In the genomic region with DNA sequence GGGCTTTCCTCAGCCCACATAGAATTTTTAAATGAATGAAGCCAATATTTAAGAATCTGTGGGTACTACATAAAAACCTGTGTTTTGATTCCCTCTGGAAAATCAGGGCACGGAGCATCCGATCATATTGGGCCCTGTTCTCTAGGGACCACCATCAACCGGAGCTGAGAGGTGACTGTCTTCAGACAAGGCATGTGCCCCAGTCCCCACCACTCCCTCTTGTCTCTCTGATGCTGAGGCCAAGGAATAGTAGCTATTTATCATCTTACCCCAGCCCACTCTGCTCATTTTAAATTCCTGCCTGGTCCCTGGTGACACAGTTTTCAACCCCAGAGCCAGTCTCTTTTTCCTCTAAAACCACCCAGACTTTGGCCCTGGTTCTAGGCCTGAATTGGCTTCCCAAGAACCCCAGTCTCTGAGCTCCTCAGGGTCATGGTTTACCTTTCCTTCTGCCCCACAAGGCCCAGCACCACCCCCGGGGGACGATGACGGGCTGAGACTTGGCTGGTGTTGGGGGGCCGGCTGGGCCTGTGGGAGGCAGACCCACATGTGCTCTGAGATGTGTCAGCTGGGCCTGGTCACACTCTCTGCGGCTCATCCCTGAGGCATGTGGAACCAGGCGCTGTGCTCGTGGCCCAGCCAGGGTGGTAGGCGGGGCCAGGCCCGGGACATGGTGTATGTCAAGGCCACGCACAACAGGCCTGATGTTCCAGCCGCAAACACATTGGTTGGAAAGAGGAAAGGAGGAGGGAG, we compare ENCODE assay signal across 1 cellular context.
TF ChIP-seq lines count a peak whose summit lies in the region.

No MANE protein-coding gene starts in this region.

TF ChIP-seq in HepG2, 621 proteins besides CTCF, POLR2A, EP300 and RAD21 (continued from another document and continues in another):
- TF ChIP-seq, protein P1, sequence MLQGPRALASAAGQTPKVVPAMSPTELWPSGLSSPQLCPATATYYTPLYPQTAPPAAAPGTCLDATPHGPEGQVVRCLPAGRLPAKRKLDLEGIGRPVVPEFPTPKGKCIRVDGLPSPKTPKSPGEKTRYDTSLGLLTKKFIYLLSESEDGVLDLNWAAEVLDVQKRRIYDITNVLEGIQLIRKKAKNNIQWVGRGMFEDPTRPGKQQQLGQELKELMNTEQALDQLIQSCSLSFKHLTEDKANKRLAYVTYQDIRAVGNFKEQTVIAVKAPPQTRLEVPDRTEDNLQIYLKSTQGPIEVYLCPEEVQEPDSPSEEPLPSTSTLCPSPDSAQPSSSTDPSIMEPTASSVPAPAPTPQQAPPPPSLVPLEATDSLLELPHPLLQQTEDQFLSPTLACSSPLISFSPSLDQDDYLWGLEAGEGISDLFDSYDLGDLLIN (CRISPR knock-in tag; IDR thresholded peaks at IDR 0.05; ENCODE audit: borderline replicate concordance): peak; percentile 93; the same call in 1 of the 2 replicates
- TF ChIP-seq PTBP1 (IDR thresholded peaks at IDR 0.05; ENCODE audit: low read depth, low read length, poor library complexity, severe bottlenecking) (peak; percentile 21), SMAD9 (CRISPR knock-in tag; IDR thresholded peaks at IDR 0.05) (peak; percentile 97), IRX3 (CRISPR knock-in tag; IDR thresholded peaks at IDR 0.05; ENCODE audit: borderline replicate concordance, low read depth) (peak; percentile 96), ZKSCAN1 (IDR thresholded peaks at IDR 0.05; ENCODE audit: low read length) (peak; percentile 70; the same call in 1 of the 2 replicates), MAFK (conservative IDR thresholded peaks at IDR 0.05 in 1 of 2, IDR thresholded peaks at IDR 0.05 in 1 of 2; ENCODE audit: low read length in 2 of 2) (no peak), MTA1 (CRISPR knock-in tag; IDR thresholded peaks at IDR 0.05; ENCODE audit: borderline replicate concordance) (peak; percentile 89; the same call in 1 of the 2 replicates), ZNF776 (CRISPR knock-in tag; IDR thresholded peaks at IDR 0.05) (peak; percentile 99), JUN (CRISPR knock-in tag; IDR thresholded peaks at IDR 0.05) (peak; percentile 98), ZMYM4 (CRISPR knock-in tag; IDR thresholded peaks at IDR 0.05) (peak; percentile 87), CEBPB (IDR thresholded peaks at IDR 0.05; ENCODE audit: borderline replicate concordance, low read depth, low read length) (no peak), ZNF891 (CRISPR knock-in tag; IDR thresholded peaks at IDR 0.05) (peak; percentile 94), KMT2B (CRISPR knock-in tag; IDR thresholded peaks at IDR 0.05) (peak; percentile 86), DR1 (CRISPR knock-in tag; IDR thresholded peaks at IDR 0.05) (peak; percentile 79), ZNF263 (CRISPR knock-in tag; IDR thresholded peaks at IDR 0.05) (peak; percentile 96), SOX5 (CRISPR knock-in tag; IDR thresholded peaks at IDR 0.05; ENCODE audit: borderline replicate concordance) (peak; percentile 92), HOXA5 (CRISPR knock-in tag; IDR thresholded peaks at IDR 0.05) (peak; percentile 98), REL (CRISPR knock-in tag; conservative IDR thresholded peaks at IDR 0.05) (peak; percentile 83; the same call in 1 of the 2 replicates), KLF12 (CRISPR knock-in tag; IDR thresholded peaks at IDR 0.05; ENCODE audit: borderline replicate concordance) (peak; percentile 97; the same call in 1 of the 2 replicates), MIXL1 (CRISPR knock-in tag; IDR thresholded peaks at IDR 0.05) (peak; percentile 99), RBM22 (optimal IDR thresholded peaks at IDR 0.05; ENCODE audit: low read length) (no peak), PRMT3 (CRISPR knock-in tag; IDR thresholded peaks at IDR 0.05; ENCODE audit: borderline replicate concordance, low read depth) (peak; percentile 95), ZNF292 (CRISPR knock-in tag; IDR thresholded peaks at IDR 0.05; ENCODE audit: borderline replicate concordance, low read depth) (peak; percentile 64), ZNF670 (CRISPR knock-in tag; IDR thresholded peaks at IDR 0.05; ENCODE audit: borderline replicate concordance) (peak; percentile 90), KLF16 (CRISPR knock-in tag; IDR thresholded peaks at IDR 0.05) (peak in 1 of 2 experiments; percentile 99; a peak in 3 of 4 replicates), HCFC1 (IDR thresholded peaks at IDR 0.05; ENCODE audit: low read depth, low read length) (no peak), MYNN (CRISPR knock-in tag; IDR thresholded peaks at IDR 0.05; ENCODE audit: low read depth) (peak; percentile 48; the same call in 1 of the 2 replicates), ZNF782 (CRISPR knock-in tag; IDR thresholded peaks at IDR 0.05; ENCODE audit: borderline replicate concordance) (peak; percentile 99), KMT2A (CRISPR knock-in tag; IDR thresholded peaks at IDR 0.05) (no peak; the same call in 1 of the 2 replicates), CHCHD3 (CRISPR knock-in tag; IDR thresholded peaks at IDR 0.05) (peak; percentile 98), ZSCAN9 (CRISPR knock-in tag; IDR thresholded peaks at IDR 0.05; ENCODE audit: borderline replicate concordance) (peak; percentile 99), KDM3A (CRISPR knock-in tag; IDR thresholded peaks at IDR 0.05; ENCODE audit: low read depth) (peak; percentile 99)
- TF ChIP-seq, protein P2, sequence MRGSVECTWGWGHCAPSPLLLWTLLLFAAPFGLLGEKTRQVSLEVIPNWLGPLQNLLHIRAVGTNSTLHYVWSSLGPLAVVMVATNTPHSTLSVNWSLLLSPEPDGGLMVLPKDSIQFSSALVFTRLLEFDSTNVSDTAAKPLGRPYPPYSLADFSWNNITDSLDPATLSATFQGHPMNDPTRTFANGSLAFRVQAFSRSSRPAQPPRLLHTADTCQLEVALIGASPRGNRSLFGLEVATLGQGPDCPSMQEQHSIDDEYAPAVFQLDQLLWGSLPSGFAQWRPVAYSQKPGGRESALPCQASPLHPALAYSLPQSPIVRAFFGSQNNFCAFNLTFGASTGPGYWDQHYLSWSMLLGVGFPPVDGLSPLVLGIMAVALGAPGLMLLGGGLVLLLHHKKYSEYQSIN (CRISPR knock-in tag; IDR thresholded peaks at IDR 0.05; ENCODE audit: borderline replicate concordance): peak; percentile 95; the same call in 1 of the 2 replicates
- TF ChIP-seq, protein P3, sequence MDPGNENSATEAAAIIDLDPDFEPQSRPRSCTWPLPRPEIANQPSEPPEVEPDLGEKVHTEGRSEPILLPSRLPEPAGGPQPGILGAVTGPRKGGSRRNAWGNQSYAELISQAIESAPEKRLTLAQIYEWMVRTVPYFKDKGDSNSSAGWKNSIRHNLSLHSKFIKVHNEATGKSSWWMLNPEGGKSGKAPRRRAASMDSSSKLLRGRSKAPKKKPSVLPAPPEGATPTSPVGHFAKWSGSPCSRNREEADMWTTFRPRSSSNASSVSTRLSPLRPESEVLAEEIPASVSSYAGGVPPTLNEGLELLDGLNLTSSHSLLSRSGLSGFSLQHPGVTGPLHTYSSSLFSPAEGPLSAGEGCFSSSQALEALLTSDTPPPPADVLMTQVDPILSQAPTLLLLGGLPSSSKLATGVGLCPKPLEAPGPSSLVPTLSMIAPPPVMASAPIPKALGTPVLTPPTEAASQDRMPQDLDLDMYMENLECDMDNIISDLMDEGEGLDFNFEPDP (CRISPR knock-in tag; conservative IDR thresholded peaks at IDR 0.05): peak; percentile 100; the same call in 1 of the 2 replicates
- TF ChIP-seq, protein P4, sequence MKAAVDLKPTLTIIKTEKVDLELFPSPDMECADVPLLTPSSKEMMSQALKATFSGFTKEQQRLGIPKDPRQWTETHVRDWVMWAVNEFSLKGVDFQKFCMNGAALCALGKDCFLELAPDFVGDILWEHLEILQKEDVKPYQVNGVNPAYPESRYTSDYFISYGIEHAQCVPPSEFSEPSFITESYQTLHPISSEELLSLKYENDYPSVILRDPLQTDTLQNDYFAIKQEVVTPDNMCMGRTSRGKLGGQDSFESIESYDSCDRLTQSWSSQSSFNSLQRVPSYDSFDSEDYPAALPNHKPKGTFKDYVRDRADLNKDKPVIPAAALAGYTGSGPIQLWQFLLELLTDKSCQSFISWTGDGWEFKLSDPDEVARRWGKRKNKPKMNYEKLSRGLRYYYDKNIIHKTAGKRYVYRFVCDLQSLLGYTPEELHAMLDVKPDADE (CRISPR knock-in tag; IDR thresholded peaks at IDR 0.05): peak; percentile 99; the same call in 1 of the 2 replicates
- TF ChIP-seq, protein P5, sequence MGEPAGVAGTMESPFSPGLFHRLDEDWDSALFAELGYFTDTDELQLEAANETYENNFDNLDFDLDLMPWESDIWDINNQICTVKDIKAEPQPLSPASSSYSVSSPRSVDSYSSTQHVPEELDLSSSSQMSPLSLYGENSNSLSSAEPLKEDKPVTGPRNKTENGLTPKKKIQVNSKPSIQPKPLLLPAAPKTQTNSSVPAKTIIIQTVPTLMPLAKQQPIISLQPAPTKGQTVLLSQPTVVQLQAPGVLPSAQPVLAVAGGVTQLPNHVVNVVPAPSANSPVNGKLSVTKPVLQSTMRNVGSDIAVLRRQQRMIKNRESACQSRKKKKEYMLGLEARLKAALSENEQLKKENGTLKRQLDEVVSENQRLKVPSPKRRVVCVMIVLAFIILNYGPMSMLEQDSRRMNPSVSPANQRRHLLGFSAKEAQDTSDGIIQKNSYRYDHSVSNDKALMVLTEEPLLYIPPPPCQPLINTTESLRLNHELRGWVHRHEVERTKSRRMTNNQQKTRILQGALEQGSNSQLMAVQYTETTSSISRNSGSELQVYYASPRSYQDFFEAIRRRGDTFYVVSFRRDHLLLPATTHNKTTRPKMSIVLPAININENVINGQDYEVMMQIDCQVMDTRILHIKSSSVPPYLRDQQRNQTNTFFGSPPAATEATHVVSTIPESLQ (CRISPR knock-in tag; conservative IDR thresholded peaks at IDR 0.05): peak; percentile 85; the same call in 1 of the 2 replicates
- TF ChIP-seq, protein P6, sequence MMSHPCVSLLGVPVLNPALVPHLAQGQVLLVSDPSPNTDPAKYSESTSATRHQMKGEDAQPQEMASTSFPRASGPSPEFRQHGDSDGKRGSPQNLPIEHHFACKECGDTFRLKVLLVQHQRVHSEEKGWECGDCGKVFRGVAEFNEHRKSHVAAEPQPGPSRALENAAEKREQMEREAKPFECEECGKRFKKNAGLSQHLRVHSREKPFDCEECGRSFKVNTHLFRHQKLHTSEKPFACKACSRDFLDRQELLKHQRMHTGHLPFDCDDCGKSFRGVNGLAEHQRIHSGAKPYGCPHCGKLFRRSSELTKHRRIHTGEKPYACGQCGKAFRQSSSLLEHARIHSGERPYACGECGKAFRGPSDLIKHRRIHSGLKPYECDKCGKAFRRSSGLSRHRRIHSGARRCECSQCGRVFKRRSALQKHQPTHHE (CRISPR knock-in tag; IDR thresholded peaks at IDR 0.05; ENCODE audit: borderline replicate concordance): peak; percentile 96
- TF ChIP-seq, protein P7, sequence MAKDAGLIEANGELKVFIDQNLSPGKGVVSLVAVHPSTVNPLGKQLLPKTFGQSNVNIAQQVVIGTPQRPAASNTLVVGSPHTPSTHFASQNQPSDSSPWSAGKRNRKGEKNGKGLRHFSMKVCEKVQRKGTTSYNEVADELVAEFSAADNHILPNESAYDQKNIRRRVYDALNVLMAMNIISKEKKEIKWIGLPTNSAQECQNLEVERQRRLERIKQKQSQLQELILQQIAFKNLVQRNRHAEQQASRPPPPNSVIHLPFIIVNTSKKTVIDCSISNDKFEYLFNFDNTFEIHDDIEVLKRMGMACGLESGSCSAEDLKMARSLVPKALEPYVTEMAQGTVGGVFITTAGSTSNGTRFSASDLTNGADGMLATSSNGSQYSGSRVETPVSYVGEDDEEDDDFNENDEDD (CRISPR knock-in tag; IDR thresholded peaks at IDR 0.05; ENCODE audit: borderline replicate concordance): peak; percentile 98
- TF ChIP-seq, protein P8, sequence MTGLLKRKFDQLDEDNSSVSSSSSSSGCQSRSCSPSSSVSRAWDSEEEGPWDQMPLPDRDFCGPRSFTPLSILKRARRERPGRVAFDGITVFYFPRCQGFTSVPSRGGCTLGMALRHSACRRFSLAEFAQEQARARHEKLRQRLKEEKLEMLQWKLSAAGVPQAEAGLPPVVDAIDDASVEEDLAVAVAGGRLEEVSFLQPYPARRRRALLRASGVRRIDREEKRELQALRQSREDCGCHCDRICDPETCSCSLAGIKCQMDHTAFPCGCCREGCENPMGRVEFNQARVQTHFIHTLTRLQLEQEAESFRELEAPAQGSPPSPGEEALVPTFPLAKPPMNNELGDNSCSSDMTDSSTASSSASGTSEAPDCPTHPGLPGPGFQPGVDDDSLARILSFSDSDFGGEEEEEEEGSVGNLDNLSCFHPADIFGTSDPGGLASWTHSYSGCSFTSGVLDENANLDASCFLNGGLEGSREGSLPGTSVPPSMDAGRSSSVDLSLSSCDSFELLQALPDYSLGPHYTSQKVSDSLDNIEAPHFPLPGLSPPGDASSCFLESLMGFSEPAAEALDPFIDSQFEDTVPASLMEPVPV (CRISPR knock-in tag; IDR thresholded peaks at IDR 0.05): peak; percentile 99
- TF ChIP-seq, protein P9, sequence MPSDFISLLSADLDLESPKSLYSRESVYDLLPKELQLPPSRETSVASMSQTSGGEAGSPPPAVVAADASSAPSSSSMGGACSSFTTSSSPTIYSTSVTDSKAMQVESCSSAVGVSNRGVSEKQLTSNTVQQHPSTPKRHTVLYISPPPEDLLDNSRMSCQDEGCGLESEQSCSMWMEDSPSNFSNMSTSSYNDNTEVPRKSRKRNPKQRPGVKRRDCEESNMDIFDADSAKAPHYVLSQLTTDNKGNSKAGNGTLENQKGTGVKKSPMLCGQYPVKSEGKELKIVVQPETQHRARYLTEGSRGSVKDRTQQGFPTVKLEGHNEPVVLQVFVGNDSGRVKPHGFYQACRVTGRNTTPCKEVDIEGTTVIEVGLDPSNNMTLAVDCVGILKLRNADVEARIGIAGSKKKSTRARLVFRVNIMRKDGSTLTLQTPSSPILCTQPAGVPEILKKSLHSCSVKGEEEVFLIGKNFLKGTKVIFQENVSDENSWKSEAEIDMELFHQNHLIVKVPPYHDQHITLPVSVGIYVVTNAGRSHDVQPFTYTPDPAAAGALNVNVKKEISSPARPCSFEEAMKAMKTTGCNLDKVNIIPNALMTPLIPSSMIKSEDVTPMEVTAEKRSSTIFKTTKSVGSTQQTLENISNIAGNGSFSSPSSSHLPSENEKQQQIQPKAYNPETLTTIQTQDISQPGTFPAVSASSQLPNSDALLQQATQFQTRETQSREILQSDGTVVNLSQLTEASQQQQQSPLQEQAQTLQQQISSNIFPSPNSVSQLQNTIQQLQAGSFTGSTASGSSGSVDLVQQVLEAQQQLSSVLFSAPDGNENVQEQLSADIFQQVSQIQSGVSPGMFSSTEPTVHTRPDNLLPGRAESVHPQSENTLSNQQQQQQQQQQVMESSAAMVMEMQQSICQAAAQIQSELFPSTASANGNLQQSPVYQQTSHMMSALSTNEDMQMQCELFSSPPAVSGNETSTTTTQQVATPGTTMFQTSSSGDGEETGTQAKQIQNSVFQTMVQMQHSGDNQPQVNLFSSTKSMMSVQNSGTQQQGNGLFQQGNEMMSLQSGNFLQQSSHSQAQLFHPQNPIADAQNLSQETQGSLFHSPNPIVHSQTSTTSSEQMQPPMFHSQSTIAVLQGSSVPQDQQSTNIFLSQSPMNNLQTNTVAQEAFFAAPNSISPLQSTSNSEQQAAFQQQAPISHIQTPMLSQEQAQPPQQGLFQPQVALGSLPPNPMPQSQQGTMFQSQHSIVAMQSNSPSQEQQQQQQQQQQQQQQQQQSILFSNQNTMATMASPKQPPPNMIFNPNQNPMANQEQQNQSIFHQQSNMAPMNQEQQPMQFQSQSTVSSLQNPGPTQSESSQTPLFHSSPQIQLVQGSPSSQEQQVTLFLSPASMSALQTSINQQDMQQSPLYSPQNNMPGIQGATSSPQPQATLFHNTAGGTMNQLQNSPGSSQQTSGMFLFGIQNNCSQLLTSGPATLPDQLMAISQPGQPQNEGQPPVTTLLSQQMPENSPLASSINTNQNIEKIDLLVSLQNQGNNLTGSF (CRISPR knock-in tag; IDR thresholded peaks at IDR 0.05): peak; percentile 98
